10 cellular contexts compared by ENCODE assay signal in the genomic region with DNA sequence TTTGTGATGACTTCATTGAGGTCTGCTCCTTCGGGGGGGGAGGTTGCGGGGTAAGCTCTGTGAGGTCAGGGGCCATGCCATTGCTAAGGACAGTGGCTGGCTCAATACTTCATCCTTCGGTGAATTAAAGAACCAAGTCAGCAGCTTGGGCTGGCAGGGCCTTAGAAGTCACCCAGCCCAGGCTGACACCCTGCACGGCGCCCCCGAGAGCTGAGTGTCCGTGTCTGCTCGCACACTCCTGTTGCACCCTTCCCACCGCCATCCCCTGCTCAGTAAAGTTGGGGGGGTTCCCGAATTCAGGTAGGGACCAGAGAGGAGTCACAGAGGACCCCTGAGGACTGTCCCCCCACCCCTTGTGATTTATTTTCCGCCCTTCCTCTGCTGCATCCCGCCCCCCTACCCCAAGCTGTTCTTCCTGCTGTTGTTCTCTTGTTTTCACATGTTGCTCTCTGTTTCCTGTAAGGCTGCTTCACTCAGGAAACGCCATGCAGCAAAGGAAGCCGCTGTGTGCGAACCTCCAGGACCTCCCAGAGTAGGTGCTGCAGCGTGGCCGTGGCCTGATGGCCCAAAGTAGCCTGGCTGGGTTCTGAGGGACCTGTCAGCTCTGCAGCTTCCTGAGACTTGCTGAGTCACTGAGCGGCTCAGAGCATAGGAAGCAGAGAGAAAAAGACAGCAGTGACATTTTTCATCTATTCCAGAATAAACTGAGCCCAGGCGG. TPM values are rescaled to one million over a fixed set of nuclear protein-coding genes. Genes with fewer than 3 reads are reported as not detected.
DNase-seq lines count a peak whose midpoint lies in the region; ATAC-seq, FAIRE-seq and TF ChIP-seq lines count a peak whose summit lies in the region.
"Had no signal": no experiment of that assay in that cellular context is flagged by ENCODE, and none has a peak within 500 bp of the region (broad histone marks: within the 10 kb centered on the region; RNA-seq: fewer than 3 reads in every experiment).

No MANE protein-coding gene starts in this region.

- no peaks in the 10 kb centered on the region for H3K9me3 Mint-ChIP-seq in mesothelial cell of epicardium

- H2AFZ ChIP-seq in H1 (ENCODE audit: low read length), result no peak overlapping the region

- peak; percentile 53 to 63 for ATAC-seq in gastrocnemius medialis
- no peak for ATAC-seq in HG02588 (IDR thresholded peaks at IDR 0.05; ENCODE audit: unreplicated experiment)

- H3K4me1 Mint-ChIP-seq in mesothelial cell of epicardium, result peaks cover 5% of the 10 kb centered on the region

- in situ Hi-C loops in gastrocnemius medialis (cut with MboI; ENCODE audit: low sequenced_read_pairs in 4 of 4), result no loop called here

- no peak overlapping the region for H2BK20ac ChIP-seq in H1 (ENCODE audit: low read length)

- no peaks in the 10 kb centered on the region for H4K20me1 ChIP-seq in H1 (replicated peaks in 1 of 2; ENCODE audit: control insufficient read depth in 1 of 2, insufficient read depth in 2 of 2, low read length in 2 of 2)

- no peaks in the 10 kb centered on the region for H3K79me1 ChIP-seq in H1 (ENCODE audit: low read depth, low read length)

- no peak overlapping the region for H3K9ac ChIP-seq in H1 (replicated peaks in 1 of 4; ENCODE audit: extremely low read depth in 1 of 4, low read depth in 3 of 4, low read length in 3 of 4)

- H2BK120ac ChIP-seq in H1 (replicated peaks; ENCODE audit: low read depth, low read length), result no peak overlapping the region

- H4K91ac ChIP-seq in H1 (replicated peaks; ENCODE audit: insufficient read length, low read length), result no peak overlapping the region

- intact Hi-C loops in gastrocnemius medialis (cut with DNase I; ENCODE audit: low total_unique reads), result no loop called here

- peaks cover 0 to 7% (median 1%) of the 10 kb centered on the region in 4 experiments; a peak in 2 of 7 replicates for H3K4me1 ChIP-seq in H1 (replicated peaks in 1 of 4; ENCODE audit: control insufficient read depth in 3 of 4, insufficient read depth in 4 of 4, low read length in 3 of 4)
- H3K4me1 ChIP-seq in gastrocnemius medialis, result peaks cover 12 to 24% of the 10 kb centered on the region in 2 donors

- H3K27ac Mint-ChIP-seq in mesothelial cell of epicardium, result no peak overlapping the region

- H3K23me2 ChIP-seq in H1 (ENCODE audit: low read depth, low read length), result no peaks in the 10 kb centered on the region

- H3K27me3 ChIP-seq in H1 (replicated peaks in 1 of 4; ENCODE audit: control insufficient read depth in 3 of 4, extremely low read depth in 1 of 4, insufficient read depth in 3 of 4, low read length in 3 of 4), result peaks cover 0 to 4% (median 0%) of the 10 kb centered on the region in 4 experiments; a peak in 1 of 7 replicates
- H3K27me3 ChIP-seq in gastrocnemius medialis, result no peaks in the 10 kb centered on the region
- H3K27me3 ChIP-seq: suprapubic skin had no signal

- TF ChIP-seq EP300 in H1 (IDR thresholded peaks at IDR 0.05; ENCODE audit: borderline replicate concordance in 1 of 2, low read depth in 2 of 2, low read length in 2 of 2), result no peak

- TF ChIP-seq CTCF in H1 (IDR thresholded peaks at IDR 0.05; ENCODE audit: control extremely low read depth in 1 of 3, insufficient read depth in 1 of 3, low read depth in 1 of 3, low read length in 3 of 3), result no peak
- no peak for TF ChIP-seq CTCF in gastrocnemius medialis (IDR thresholded peaks at IDR 0.05 in 4 of 5, conservative IDR thresholded peaks at IDR 0.05 in 1 of 5)
- TF ChIP-seq CTCF in mesothelial cell of epicardium (IDR thresholded peaks at IDR 0.05; ENCODE audit: unreplicated experiment), result no peak

- no peak overlapping the region for H4K5ac ChIP-seq in H1 (ENCODE audit: insufficient read length, low read depth, low read length)

- TF ChIP-seq POLR2A in H1 (IDR thresholded peaks at IDR 0.05; ENCODE audit: control extremely low read depth in 1 of 2, low read depth in 2 of 2, low read length in 2 of 2), result no peak
- TF ChIP-seq POLR2A in gastrocnemius medialis (IDR thresholded peaks at IDR 0.05), result no peak

- H2BK12ac ChIP-seq in H1 (ENCODE audit: low read depth, low read length), result no peak overlapping the region

- no peaks in the 10 kb centered on the region for H3K36me3 ChIP-seq in H1 (ENCODE audit: control insufficient read depth in 2 of 4, insufficient read depth in 4 of 4, low read length in 3 of 4)
- H3K36me3 ChIP-seq in gastrocnemius medialis, result no peaks in the 10 kb centered on the region
- H3K36me3 ChIP-seq: suprapubic skin had no signal

- no peak overlapping the region for H3K4me2 ChIP-seq in H1 (ENCODE audit: insufficient read depth in 1 of 2, low read depth in 2 of 2, low read length in 2 of 2)

- no peak overlapping the region for H3K4me3 Mint-ChIP-seq in mesothelial cell of epicardium

- no peaks in the 10 kb centered on the region for H3K36me3 Mint-ChIP-seq in mesothelial cell of epicardium

- H3K4me3 ChIP-seq in H1 (ENCODE audit: extremely low read depth in 1 of 4, insufficient read depth in 2 of 4, low read depth in 3 of 4, low read length in 4 of 4) (no peak overlapping the region), gastrocnemius medialis (no peak overlapping the region)
- H3K4me3 ChIP-seq: suprapubic skin had no signal

- no peak overlapping the region for H3K27ac ChIP-seq in H1 (ENCODE audit: low read depth, low read length)
- peak overlapping the region; percentile 62 to 71 (median 68) for H3K27ac ChIP-seq in gastrocnemius medialis

- H4K8ac ChIP-seq in H1 (ENCODE audit: extremely low read depth, insufficient read depth, low read length), result no peak overlapping the region

- H2AK5ac ChIP-seq in H1 (ENCODE audit: low read depth, low read length), result no peak overlapping the region

- POLR2A ChIA-PET in H1 (lab: Charles Lee; ENCODE audit: partially characterized antibody), result interaction anchor here (0.7 to 1.7 kb wide), 4 partner anchors 11 to 300 kb away, joined by 3 to 4 read pairs (median 3); a partner anchor contains a TSS

- no peak overlapping the region for H3K14ac ChIP-seq in H1 (ENCODE audit: insufficient read length)

- H3K79me2 ChIP-seq in H1 (ENCODE audit: control insufficient read depth in 1 of 2, insufficient read depth in 2 of 2, low read length in 2 of 2), result no peaks in the 10 kb centered on the region

- H2BK15ac ChIP-seq in H1 (ENCODE audit: low read length), result peak overlapping the region; percentile 4; the same call in 1 of the 2 replicates

- H2BK5ac ChIP-seq in H1 (ENCODE audit: low read depth, low read length), result no peak overlapping the region

- peaks cover 7% of the 10 kb centered on the region for H3K27me3 Mint-ChIP-seq in mesothelial cell of epicardium (ENCODE audit: low read depth)

- CTCF ChIA-PET in H1 (lab: Charles Lee; ENCODE audit: partially characterized antibody), result interaction anchor here (0.9 to 4.7 kb wide), 11 partner anchors 8 to 152 kb away, joined by 3 to 28 read pairs (median 9); no protein-coding TSS in a partner anchor

- H3K9me3 ChIP-seq in H1 (ENCODE audit: insufficient read depth in 2 of 2, low read depth in 1 of 2, low read length in 1 of 2) (no peaks in the 10 kb centered on the region), gastrocnemius medialis (no peaks in the 10 kb centered on the region)
- H3K9me3 ChIP-seq: suprapubic skin had no signal

- TF ChIP-seq RAD21 in H1 (IDR thresholded peaks at IDR 0.05 in 1 of 2, conservative IDR thresholded peaks at IDR 0.05 in 1 of 2; ENCODE audit: low read depth in 2 of 2, low read length in 2 of 2), result no peak

- no peak overlapping the region for H3K23ac ChIP-seq in H1 (ENCODE audit: insufficient read length)

- FAIRE-seq in H1 (lab: Jason Lieb, UNC), result no peak

- 89% methylated on average over 19 of the region's 19 CpGs; no CpG with 5 or more reads in 1 of the 2 experiments for WGBS in H1 (ENCODE audit: extremely low coverage in 1 of 2, insufficient coverage in 1 of 2, insufficient read length in 1 of 2, insufficient replicate concordance in 2 of 2, low coverage in 1 of 2, low lambda C conversion rate in 2 of 2, missing lambda C conversion rate in 1 of 2), 2 experiments

- DNase-seq in GDM1 (lab: John Stamatoyannopoulos, UW), result peak; percentile 73
- DNase-seq in activated CD4-positive, CD25-positive, alpha-beta regulatory T cell treated with anti-CD3 and anti-CD28 coated beads, Interleukin-2, amount 50 U/mL, for 72 hours, result peak; percentile 45
- no peak for DNase-seq in H1 (ENCODE audit: low read depth in 1 of 2, low spot score in 2 of 2)
- DNase-seq in gastrocnemius medialis, result no peak
- DNase-seq in AG20443 (ENCODE audit: low spot score), result no peak
- no peak for DNase-seq in mesothelial cell of epicardium (ENCODE audit: low spot score in 2 of 2, unreplicated experiment in 2 of 2)
- no peak for DNase-seq in SIG-M5 (lab: John Stamatoyannopoulos, UW)

- no peak overlapping the region for H3K18ac ChIP-seq in H1 (ENCODE audit: extremely low read depth, low read length)

- H3K4ac ChIP-seq in H1 (replicated peaks; ENCODE audit: insufficient read length, low read depth, low read length), result no peak overlapping the region

- no peak overlapping the region for H3K56ac ChIP-seq in H1 (replicated peaks; ENCODE audit: insufficient read length, low read depth, low read length)

RNA-seq across cellular contexts. Expression of a gene that starts 14.4 kb away (rescaled TPM):
- total RNA-seq in H1 (2021; fragmentation: NEBNext Ultra II Directional; extraction: Animal tissue kit (Norgen Biotek cat#: 25700)), result 0.37 and 0.44 TPM in 2 replicates
- 0.14 and 0.30 TPM in 2 replicates for polyA plus RNA-seq in H1 (2011; rRNA removed)
- polyA plus RNA-seq in H1 (2011; cell fraction: cytosol; rRNA removed), result 0.18 TPM
- 0.40 TPM for polyA plus RNA-seq in H1 (2011; cell fraction: nucleus; rRNA removed)
- polyA plus RNA-seq in H1 (2012, experiment 1 of 2), result 0.08 to 0.13 TPM in 2 of 4 replicates, not detected in the others
- 0.10 TPM for polyA plus RNA-seq in H1 (2012, experiment 2 of 2)
- polyA plus RNA-seq in H1 (2013, experiment 1 of 2), result 0.02 TPM
- polyA plus RNA-seq in H1 (2013, experiment 2 of 2), result 0.07 TPM
- 0.32 and 0.41 TPM in 2 replicates for polyA minus RNA-seq in H1 (2011; rRNA and poly(A)+ RNA removed)
- not detected for polyA minus RNA-seq in H1 (2011; cell fraction: cytosol; rRNA and poly(A)+ RNA removed)
- polyA minus RNA-seq in H1 (2011; cell fraction: nucleus; rRNA and poly(A)+ RNA removed), result 0.20 TPM
- total RNA-seq in gastrocnemius medialis, result 1 to 10 TPM in 1 of 4 donors, under 1 TPM in 3; 0.26 to 1.2 (median 0.45) TPM
- total RNA-seq in mesothelial cell of epicardium, result 0.29 to 0.67 TPM (median 0.31 TPM) in 3 replicates
- total RNA-seq: HT1080 had no signal

RNA-seq across cellular contexts. Expression of a gene that starts 21.7 kb away (rescaled TPM):
- 2.0 and 2.4 TPM in 2 replicates for total RNA-seq in H1 (2021; fragmentation: NEBNext Ultra II Directional; extraction: Animal tissue kit (Norgen Biotek cat#: 25700))
- polyA plus RNA-seq in H1 (2011; rRNA removed), result 0.77 and 1.2 TPM in 2 replicates
- 0.94 TPM for polyA plus RNA-seq in H1 (2011; cell fraction: cytosol; rRNA removed)
- 1.2 TPM for polyA plus RNA-seq in H1 (2011; cell fraction: nucleus; rRNA removed)
- 1.1 to 1.6 TPM (median 1.2 TPM) in 4 replicates for polyA plus RNA-seq in H1 (2012, experiment 1 of 2)
- 0.60 TPM for polyA plus RNA-seq in H1 (2012, experiment 2 of 2)
- polyA plus RNA-seq in H1 (2013, experiment 1 of 2), result 1.4 TPM
- 1.6 TPM for polyA plus RNA-seq in H1 (2013, experiment 2 of 2)
- polyA minus RNA-seq in H1 (2011; rRNA and poly(A)+ RNA removed), result 1.00 and 1.1 TPM in 2 replicates
- 0.73 TPM for polyA minus RNA-seq in H1 (2011; cell fraction: cytosol; rRNA and poly(A)+ RNA removed)
- 2.2 TPM for polyA minus RNA-seq in H1 (2011; cell fraction: nucleus; rRNA and poly(A)+ RNA removed)
- total RNA-seq in gastrocnemius medialis (under 1 TPM in 3 of 4 donors, not detected in 1; 0.07 to 0.34 (median 0.20) TPM), mesothelial cell of epicardium (0.76 to 1.2 TPM (median 1.1 TPM) in 3 replicates)
- total RNA-seq: HT1080 had no signal

RNA-seq across cellular contexts. Expression of a gene that starts 45.0 kb away (rescaled TPM):
- not detected in 2 replicates for total RNA-seq in H1 (2021; fragmentation: NEBNext Ultra II Directional; extraction: Animal tissue kit (Norgen Biotek cat#: 25700))
- polyA plus RNA-seq in H1 (2011; rRNA removed), result not detected in 2 replicates
- polyA plus RNA-seq in H1 (2011; cell fraction: cytosol; rRNA removed), result not detected
- polyA plus RNA-seq in H1 (2011; cell fraction: nucleus; rRNA removed), result not detected
- not detected in 4 replicates for polyA plus RNA-seq in H1 (2012, experiment 1 of 2)
- polyA plus RNA-seq in H1 (2012, experiment 2 of 2), result not detected
- not detected for polyA plus RNA-seq in H1 (2013, experiment 1 of 2)
- not detected for polyA plus RNA-seq in H1 (2013, experiment 2 of 2)
- polyA minus RNA-seq in H1 (2011; rRNA and poly(A)+ RNA removed), result not detected in 2 replicates
- polyA minus RNA-seq in H1 (2011; cell fraction: cytosol; rRNA and poly(A)+ RNA removed), result not detected
- polyA minus RNA-seq in H1 (2011; cell fraction: nucleus; rRNA and poly(A)+ RNA removed), result not detected
- total RNA-seq in gastrocnemius medialis (under 1 TPM in 1 of 4 donors, not detected in 3; 0.42 TPM), mesothelial cell of epicardium (not detected in 3 replicates)
- total RNA-seq: HT1080, suprapubic skin had no signal

Comparison
In these comparisons a context has a peak if more than half of its experiments do, and no peak if none do; other contexts are left out.
1. DNase-seq: peak in GDM1 (single experiment) and activated CD4-positive, CD25-positive, alpha-beta regulatory T cell treated with anti-CD3 and anti-CD28 coated beads, Interleukin-2, amount 50 U/mL, for 72 hours (single experiment); none in H1 (0 of 2), gastrocnemius medialis (0 of 2), AG20443 (single experiment), mesothelial cell of epicardium (0 of 2) and SIG-M5 (single experiment).